In the genomic region with DNA sequence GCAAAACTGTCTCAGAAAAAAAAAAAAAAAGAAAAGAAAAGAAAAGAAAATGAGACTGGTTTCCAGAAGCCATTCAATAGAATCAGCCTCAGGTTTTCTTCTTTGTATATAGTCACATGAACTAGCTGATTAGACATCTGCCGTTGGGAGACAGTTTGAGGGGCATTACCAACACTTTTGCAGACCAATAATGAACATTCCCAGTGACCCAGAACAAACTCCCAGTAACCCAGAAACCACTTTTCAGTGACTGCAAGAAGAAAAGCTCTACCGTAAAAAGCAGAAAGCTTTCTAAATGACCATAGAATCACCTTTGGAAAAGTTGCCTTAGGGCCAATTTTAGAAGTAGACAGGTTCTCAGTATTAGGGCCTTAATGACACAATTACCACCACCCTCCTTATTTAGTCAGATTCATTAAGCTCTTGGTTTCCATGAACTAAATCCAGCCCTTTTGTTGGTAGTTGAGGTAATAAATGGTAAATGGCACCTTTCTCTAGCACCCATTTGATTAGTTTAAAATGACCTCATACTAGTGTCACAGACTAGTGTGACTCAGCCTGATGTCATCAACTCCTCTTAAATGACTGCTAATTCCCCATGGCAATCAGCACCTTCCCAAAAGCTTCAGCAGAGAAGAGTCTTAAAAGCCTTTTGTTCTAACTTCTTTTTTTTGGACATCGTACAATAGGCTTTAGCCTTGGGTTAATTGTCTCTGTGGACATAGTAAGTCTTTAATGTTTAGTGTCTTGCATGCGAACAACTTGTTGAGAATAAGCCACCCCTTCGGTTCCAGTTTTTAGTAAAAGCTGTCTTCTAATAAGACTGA, we compare ENCODE assay signal across 1 cellular context.
TF ChIP-seq lines count a peak whose summit lies in the region.

No MANE protein-coding gene starts in this region.

TF ChIP-seq in HepG2, 621 proteins besides CTCF, POLR2A, EP300 and RAD21:
- TF ChIP-seq CREB1 (IDR thresholded peaks at IDR 0.05) (0 out of 2 replicates have a peak, but pooled peaks have one; percentile 34), CREB1 (CRISPR knock-in tag; IDR thresholded peaks at IDR 0.05) (no peak), CREM (IDR thresholded peaks at IDR 0.05) (no peak), CREM (CRISPR knock-in tag; IDR thresholded peaks at IDR 0.05) (no peak), ZNF737 (CRISPR knock-in tag; IDR thresholded peaks at IDR 0.05; ENCODE audit: borderline replicate concordance) (no peak)
